In genomic region chr10:6660460-6660859, GRCh38 we compare ENCODE assay signal across 8 cellular contexts.
"Had no signal": no experiment of that assay in that cellular context is flagged by ENCODE, and none has a peak within 500 bp of the region (broad histone marks: within the 10 kb centered on the region; RNA-seq: fewer than 3 reads in every experiment).

No MANE protein-coding gene starts in this region.

- H3K27ac ChIP-seq: GM23248, HL-60 had no signal

- DNase-seq: GM23248, GOT3, H9, HCEC 1CT, KG1 had no signal

- H2AFZ ChIP-seq: GM23248 had no signal

- H3K4me3 ChIP-seq: GM23248 had no signal

- H3K4me1 Mint-ChIP-seq: H9, IgD-negative memory B cell had no signal

- H3K4me3 Mint-ChIP-seq: H9, IgD-negative memory B cell had no signal

- H3K27ac Mint-ChIP-seq: IgD-negative memory B cell had no signal

- H3K9ac ChIP-seq: GM23248 had no signal

- FAIRE-seq: H54 had no signal
